ENCODE assay signal across 15 cellular contexts in the genomic region with DNA sequence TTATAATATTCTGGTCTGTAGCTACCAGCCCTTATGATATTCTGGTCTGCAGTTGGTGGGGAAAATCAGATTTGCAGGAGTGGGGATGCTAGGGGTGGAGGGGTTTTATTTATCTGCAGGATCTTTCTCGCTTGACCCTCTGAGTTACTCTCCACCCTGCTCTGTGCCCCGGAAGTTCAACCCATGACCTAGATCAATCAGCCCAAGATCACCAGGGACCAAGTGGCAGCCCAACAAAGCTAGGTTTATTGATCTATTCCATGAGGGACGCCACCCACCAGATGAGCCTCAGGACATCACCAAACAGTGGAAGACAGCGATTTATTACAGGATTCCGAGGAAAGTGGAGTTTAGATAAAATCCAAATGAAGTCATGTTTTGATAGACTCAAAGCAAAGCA. TPM values are rescaled to one million over a fixed set of nuclear protein-coding genes. Genes with fewer than 3 reads are reported as not detected.
A peak's percentile ranks its signal among the peaks of the same experiment; 100 is the strongest.
DNase-seq lines count a peak whose midpoint lies in the region; ATAC-seq and TF ChIP-seq lines count a peak whose summit lies in the region.
"Had no signal": no experiment of that assay in that cellular context is flagged by ENCODE, and none has a peak within 500 bp of the region (broad histone marks: within the 10 kb centered on the region; RNA-seq: fewer than 3 reads in every experiment).

No MANE protein-coding gene starts in this region.

- no peak for DNase-seq in T-helper 2 cell treated with Interferon-gamma antibody and Interleukin-4, amounts not matched to agents 5 μg/mL and 100 μg/mL, for 36 hours (ENCODE audit: low spot score)
- DNase-seq in T-helper 2 cell (no peak), dorsolateral prefrontal cortex (no peak), posterior vena cava (ENCODE audit: low spot score) (peak; percentile 10), SKM-1 (lab: John Stamatoyannopoulos, UW; ENCODE audit: unreplicated experiment) (no peak), CD14-positive monocyte (ENCODE audit: low spot score) (no peak)
- DNase-seq: 8988T, brain microvascular endothelial cell, Kasumi-1, NCI-H2171 had no signal

- peak overlapping the region in 46 of 59 donors; percentile 10 to 81 (median 67) for H3K4me3 ChIP-seq in dorsolateral prefrontal cortex
- H3K4me3 ChIP-seq: HAP-1 had no signal

- peaks cover 58% of the 10 kb centered on the region for H3K4me1 Mint-ChIP-seq in T-helper 2 cell treated with Interferon-gamma antibody and Interleukin-4, amounts not matched to agents 5 μg/mL and 100 μg/mL, for 36 hours (ENCODE audit: low read depth)
- peaks cover 13% of the 10 kb centered on the region for H3K4me1 Mint-ChIP-seq in CD14-positive monocyte

- H3K27ac ChIP-seq in KOPT-K1 (ENCODE audit: low read depth, low read length, poor library complexity, severe bottlenecking) (peak overlapping the region; percentile 70), dorsolateral prefrontal cortex (peak overlapping the region; percentile 76 to 99 (median 97))
- H3K27ac ChIP-seq: brain microvascular endothelial cell had no signal

- H3K27me3 Mint-ChIP-seq in T-helper 2 cell treated with Interferon-gamma antibody and Interleukin-4, amounts not matched to agents 5 μg/mL and 100 μg/mL, for 36 hours (ENCODE audit: low read depth): no peaks in the 10 kb centered on the region
- H3K27me3 Mint-ChIP-seq in CD14-positive monocyte (ENCODE audit: low read depth in 3 of 3): peaks cover 2 to 3% (median 3%) of the 10 kb centered on the region in 3 donors

- no peaks in the 10 kb centered on the region for H3K36me3 ChIP-seq in KOPT-K1 (ENCODE audit: insufficient read depth, low read length)
- H3K36me3 ChIP-seq: brain microvascular endothelial cell, HAP-1 had no signal

- H3K9me3 Mint-ChIP-seq in T-helper 2 cell treated with Interferon-gamma antibody and Interleukin-4, amounts not matched to agents 5 μg/mL and 100 μg/mL, for 36 hours: no peaks in the 10 kb centered on the region
- peaks cover 0 to 3% (median 0%) of the 10 kb centered on the region in 7 donors for H3K9me3 Mint-ChIP-seq in CD14-positive monocyte
- H3K9me3 Mint-ChIP-seq: nephron had no signal

- peak overlapping the region; percentile 85 for H3K27ac Mint-ChIP-seq in T-helper 2 cell treated with Interferon-gamma antibody and Interleukin-4, amounts not matched to agents 5 μg/mL and 100 μg/mL, for 36 hours
- H3K27ac Mint-ChIP-seq in CD14-positive monocyte: peak overlapping the region in 1 of 7 donors; percentile 76
- H3K27ac Mint-ChIP-seq: nephron, WTC11 had no signal

- intact Hi-C loops in dorsolateral prefrontal cortex (cut with DNase I): no loop called here
- intact Hi-C loops in posterior vena cava (cut with DNase I): no loop called here
- intact Hi-C loops in CD14-positive monocyte (cut with micrococcal nuclease): no loop called here

- no peaks in the 10 kb centered on the region for H3K27me3 ChIP-seq in dorsolateral prefrontal cortex
- H3K27me3 ChIP-seq: brain microvascular endothelial cell had no signal

- peak overlapping the region; percentile 93 for H3K4me3 Mint-ChIP-seq in T-helper 2 cell treated with Interferon-gamma antibody and Interleukin-4, amounts not matched to agents 5 μg/mL and 100 μg/mL, for 36 hours
- no peak overlapping the region for H3K4me3 Mint-ChIP-seq in CD14-positive monocyte
- H3K4me3 Mint-ChIP-seq: nephron, WTC11 had no signal

- TF ChIP-seq CTCF in dorsolateral prefrontal cortex (IDR thresholded peaks at IDR 0.05 in 54 of 56, conservative IDR thresholded peaks at IDR 0.05 in 2 of 56; ENCODE audit: low read depth in 1 of 56, partially characterized antibody in 56 of 56) (no peak), CD14-positive monocyte (IDR thresholded peaks at IDR 0.05) (no peak)

- H3K36me3 Mint-ChIP-seq in T-helper 2 cell treated with Interferon-gamma antibody and Interleukin-4, amounts not matched to agents 5 μg/mL and 100 μg/mL, for 36 hours (ENCODE audit: low read depth): peaks cover 24% of the 10 kb centered on the region
- no peaks in the 10 kb centered on the region for H3K36me3 Mint-ChIP-seq in CD14-positive monocyte
- H3K36me3 Mint-ChIP-seq: WTC11 had no signal

- H3K9me3 ChIP-seq in KOPT-K1 (ENCODE audit: insufficient read depth, low read length, poor library complexity, severe bottlenecking): no peaks in the 10 kb centered on the region
- H3K9me3 ChIP-seq: HAP-1 had no signal

- no peak for ATAC-seq in HG03175 (IDR thresholded peaks at IDR 0.05; ENCODE audit: unreplicated experiment)
- ATAC-seq: WTC11 had no signal

RNA-seq across cellular contexts. Expression of a gene that starts 25.8 kb away (rescaled TPM):
- total RNA-seq in dorsolateral prefrontal cortex: 100 to 1,000 TPM in 71 of 120 experiments, 10 to 100 TPM in 49; 66.2 to 164 (median 106) TPM
- total RNA-seq in posterior vena cava: 1 to 10 TPM; 6.7 to 9.2 TPM
- 10 to 100 TPM in 1 of 2 donors, 1 to 10 TPM in 1; 9.3 to 10.6 TPM for polyA plus RNA-seq in CD14-positive monocyte

RNA-seq across cellular contexts. Expression of a gene that starts 50.1 kb away (rescaled TPM):
- total RNA-seq in dorsolateral prefrontal cortex: 10 to 100 TPM; 12.0 to 29.3 (median 19.0) TPM
- 10 to 100 TPM; 15.0 to 19.2 TPM for total RNA-seq in posterior vena cava
- under 1 TPM; 0.47 to 0.97 TPM for polyA plus RNA-seq in CD14-positive monocyte

Comparison
In these comparisons a context has a peak if more than half of its experiments do, and no peak if none do; other contexts are left out.
1. RNA of a gene that starts 25.8 kb away (total RNA-seq): 66.2 to 164 TPM in dorsolateral prefrontal cortex; 6.7 to 9.2 TPM in posterior vena cava; every median in the first group is over 4 times any median in the second.